Comparison of ENCODE assay signal across 20 cellular contexts in the genomic region with DNA sequence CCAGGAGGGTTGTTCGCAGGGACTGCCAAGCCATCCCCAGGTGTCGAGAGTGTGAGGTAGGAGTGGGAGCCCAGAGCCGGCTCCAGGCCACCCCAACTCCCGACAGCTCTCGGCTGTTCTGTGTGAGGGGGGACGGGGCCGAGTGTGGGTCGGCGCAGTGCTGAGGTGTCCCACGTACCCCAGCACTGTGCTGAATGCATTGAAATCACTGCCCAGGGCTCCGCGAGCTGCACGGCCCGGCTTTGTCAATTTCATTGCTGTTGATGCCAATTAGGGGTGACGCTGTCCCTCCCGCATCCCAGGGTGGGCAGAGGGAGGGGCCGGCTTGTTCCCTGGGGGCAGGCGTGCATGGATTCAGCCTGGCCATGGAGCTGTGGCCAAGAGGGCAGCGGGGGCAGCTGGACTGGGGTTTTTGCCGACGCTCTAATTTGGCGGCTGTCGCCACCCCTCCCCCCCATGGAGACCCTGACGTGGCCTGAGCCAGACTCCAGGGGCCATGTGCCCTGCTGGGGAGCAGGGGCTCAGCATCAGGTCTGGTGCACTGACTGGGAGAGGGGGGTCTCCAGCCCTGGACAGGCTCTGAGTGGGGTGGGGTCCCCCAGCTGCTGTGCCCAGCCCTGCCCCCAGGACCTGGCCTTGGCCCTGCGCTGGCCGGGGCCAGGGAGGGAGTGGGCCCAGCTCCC. TPM values are rescaled to one million over a fixed set of nuclear protein-coding genes. Genes with fewer than 3 reads are reported as not detected.
A peak's percentile ranks its signal among the peaks of the same experiment; 100 is the strongest.
DNase-seq lines count a peak whose midpoint lies in the region; ATAC-seq and TF ChIP-seq lines count a peak whose summit lies in the region.
"Had no signal": no experiment of that assay in that cellular context is flagged by ENCODE, and none has a peak within 500 bp of the region (broad histone marks: within the 10 kb centered on the region; RNA-seq: fewer than 3 reads in every experiment).

No MANE protein-coding gene starts in this region.

- POLR2A ChIA-PET in HCT116 (lab: Charles Lee) (no interaction called here), WTC11 (lab: Charles Lee) (no interaction called here)

- no peaks in the 10 kb centered on the region for H3K9me3 Mint-ChIP-seq in WTC11
- H3K9me3 Mint-ChIP-seq: CD8-positive, alpha-beta T cell; HFFc6 had no signal

- CTCF ChIA-PET in HCT116 (lab: Charles Lee), result no interaction called here
- CTCF ChIA-PET in WTC11 (lab: Charles Lee), result interaction anchor here (3.0 kb wide), 1 partner anchor 12 kb away, joined by 16 read pairs; no protein-coding TSS in a partner anchor

- H2AK5ac ChIP-seq in trophoblast cell (ENCODE audit: low read length), result peak overlapping the region; percentile 44

- no peak for TF ChIP-seq POLR2A in HCT116 (IDR thresholded peaks at IDR 0.05; ENCODE audit: borderline replicate concordance, extremely low read depth, insufficient read depth, insufficient read length)

- DNase-seq in HCT116 (ENCODE audit: low read depth, low spot score) (no peak), WTC11 (ENCODE audit: low spot score) (no peak), trophoblast cell (no peak), MG63 (no peak), AG20443 (ENCODE audit: low spot score) (no peak)
- DNase-seq: CD8-positive, alpha-beta T cell; DMS 273 treated with DMSO at 0.1 percent for 48 hours; DMS79; EL; GDM1; GM23248; HFFc6; KBM-7; NCI-H2029; NCI-H446; NCI-H524 treated with DMSO at 0.1 percent for 48 hours; NCI-H774 had no signal

- no peaks in the 10 kb centered on the region for H3K36me3 Mint-ChIP-seq in WTC11
- H3K36me3 Mint-ChIP-seq: CD8-positive, alpha-beta T cell had no signal

- H3K79me2 ChIP-seq in HCT116 (ENCODE audit: insufficient read depth, low read length), result no peaks in the 10 kb centered on the region
- peaks cover 8% of the 10 kb centered on the region for H3K79me2 ChIP-seq in trophoblast cell (ENCODE audit: control insufficient read depth, insufficient read depth, low read length, poor library complexity)

- no peak overlapping the region for H3K4me2 ChIP-seq in HCT116 (ENCODE audit: low read length)
- no peak overlapping the region for H3K4me2 ChIP-seq in trophoblast cell (ENCODE audit: low read length)
- H3K4me2 ChIP-seq: A549 had no signal

- H3K27ac ChIP-seq in HCT116 (ENCODE audit: low read depth, low read length) (peak overlapping the region; percentile 5; the same call in 1 of the 2 replicates), trophoblast cell (ENCODE audit: low read depth, low read length) (no peak overlapping the region)
- H3K27ac ChIP-seq: C4-2B, GM23248 had no signal

- no peaks in the 10 kb centered on the region for H3K9me2 ChIP-seq in HCT116 (ENCODE audit: insufficient read depth)

- H3K9me3 ChIP-seq in HCT116 (ENCODE audit: control insufficient read depth in 1 of 2, insufficient read depth in 1 of 2, low read depth in 1 of 2, low read length in 2 of 2) (no peaks in the 10 kb centered on the region), trophoblast cell (ENCODE audit: insufficient read depth, low read depth, low read length) (peaks cover 5% of the 10 kb centered on the region), MG63 (no peaks in the 10 kb centered on the region)
- H3K9me3 ChIP-seq: A549 had no signal

- 0 out of 2 replicates have a peak overlapping the region, but pooled peaks have one; percentile 27 for H3K27ac Mint-ChIP-seq in WTC11
- H3K27ac Mint-ChIP-seq: CD8-positive, alpha-beta T cell; HFFc6 had no signal

- H3K79me1 ChIP-seq in trophoblast cell (ENCODE audit: low read length), result peaks cover 31% of the 10 kb centered on the region

- no peaks in the 10 kb centered on the region for H4K20me1 ChIP-seq in HCT116 (ENCODE audit: insufficient read depth)

- WGBS in trophoblast cell (ENCODE audit: extremely low coverage, insufficient coverage, insufficient read length), result no CpG with 5 or more reads among the region's 26 CpGs

- TF ChIP-seq RAD21 in HCT116 (IDR thresholded peaks at IDR 0.05; ENCODE audit: low read depth), result no peak

- H3K18ac ChIP-seq in trophoblast cell (ENCODE audit: low read length), result peak overlapping the region; percentile 25

- H2BK120ac ChIP-seq in trophoblast cell (ENCODE audit: insufficient read depth, low read length, poor library complexity), result no peak overlapping the region

- RAD21 ChIA-PET in HCT116 (lab: Charles Lee; ENCODE audit: low non-redundant PET in 1 of 2, low total read pairs in 2 of 2, uncharacterized antibody in 2 of 2, unreplicated experiment in 2 of 2), result no interaction called here

- TF ChIP-seq CTCF in HCT116 (IDR thresholded peaks at IDR 0.05 in 2 of 3, conservative IDR thresholded peaks at IDR 0.05 in 1 of 3; ENCODE audit: borderline replicate concordance in 1 of 3, insufficient read depth in 1 of 3, low read depth in 2 of 3, low read length in 2 of 3) (no peak), WTC11 (IDR thresholded peaks at IDR 0.05) (no peak)

- H3K4me3 ChIP-seq in HCT116 (replicated peaks in 1 of 2; ENCODE audit: low read depth in 1 of 2, low read length in 2 of 2), result no peak overlapping the region
- no peak overlapping the region for H3K4me3 ChIP-seq in trophoblast cell (ENCODE audit: low read depth, low read length)
- no peak overlapping the region for H3K4me3 ChIP-seq in MG63
- H3K4me3 ChIP-seq: A549, GM23248 had no signal

- peak overlapping the region; percentile 14 for H4K91ac ChIP-seq in trophoblast cell (ENCODE audit: low read depth, low read length)

- H2BK12ac ChIP-seq in trophoblast cell (ENCODE audit: low read length), result peak overlapping the region; percentile 5

- H2AFZ ChIP-seq in HCT116 (ENCODE audit: low read depth, low read length, poor library complexity, severe bottlenecking) (no peak overlapping the region), trophoblast cell (ENCODE audit: insufficient read depth, low read length, poor library complexity) (no peak overlapping the region)
- H2AFZ ChIP-seq: GM23248 had no signal

- no peaks in the 10 kb centered on the region for H3K4me1 Mint-ChIP-seq in WTC11

- ATAC-seq in HCT116 (no peak), WTC11 (no peak), GM21360 (IDR thresholded peaks at IDR 0.05; ENCODE audit: unreplicated experiment) (no peak)
- ATAC-seq: A549; CD8-positive, alpha-beta T cell had no signal

- H3K9ac ChIP-seq in HCT116 (ENCODE audit: low read length), result no peak overlapping the region
- no peak overlapping the region for H3K9ac ChIP-seq in trophoblast cell (ENCODE audit: low read length)
- H3K9ac ChIP-seq: GM23248 had no signal

- peaks cover 15 to 22% of the 10 kb centered on the region in 2 experiments for H3K4me1 ChIP-seq in HCT116 (ENCODE audit: control insufficient read depth in 1 of 2, insufficient read depth in 2 of 2, low read length in 2 of 2)
- H3K4me1 ChIP-seq in trophoblast cell (ENCODE audit: control insufficient read depth in 1 of 2, insufficient read depth in 2 of 2, low read length in 2 of 2), result peaks cover 34 to 43% of the 10 kb centered on the region in 2 experiments

- intact Hi-C loops in HCT116 (cut with micrococcal nuclease), result no loop called here

- H3K36me3 ChIP-seq in HCT116 (ENCODE audit: control insufficient read depth in 1 of 2, insufficient read depth in 2 of 2, low read length in 2 of 2), result no peaks in the 10 kb centered on the region
- H3K36me3 ChIP-seq in trophoblast cell (ENCODE audit: control insufficient read depth in 1 of 2, insufficient read depth in 2 of 2, low read length in 2 of 2), result peaks cover 3 to 9% of the 10 kb centered on the region in 2 experiments
- peaks cover 8% of the 10 kb centered on the region for H3K36me3 ChIP-seq in MG63

- no peak overlapping the region for H2BK5ac ChIP-seq in trophoblast cell (ENCODE audit: low read depth, low read length, poor library complexity)

- no peak overlapping the region for H3K4ac ChIP-seq in trophoblast cell (ENCODE audit: low read depth, low read length)

- H3K27me3 ChIP-seq in HCT116 (ENCODE audit: insufficient read depth, low read length) (no peaks in the 10 kb centered on the region), trophoblast cell (ENCODE audit: insufficient read depth, low read length) (no peaks in the 10 kb centered on the region), MG63 (no peaks in the 10 kb centered on the region)

- no peaks in the 10 kb centered on the region for H3K27me3 Mint-ChIP-seq in WTC11 (ENCODE audit: low read depth)

- H4K12ac ChIP-seq in trophoblast cell (ENCODE audit: low read depth, low read length), result no peak overlapping the region

- H3K14ac ChIP-seq in trophoblast cell (ENCODE audit: low read length), result no peak overlapping the region

- H4K8ac ChIP-seq in trophoblast cell (ENCODE audit: low read depth, low read length), result no peak overlapping the region

- BruUV-seq in HCT116 (replicated peaks; lab: Mats Ljungman, UMichigan), result no TSS peak

- no peak overlapping the region for H3K4me3 Mint-ChIP-seq in WTC11
- H3K4me3 Mint-ChIP-seq: CD8-positive, alpha-beta T cell; HFFc6 had no signal

- no peak overlapping the region for H3K23ac ChIP-seq in trophoblast cell (ENCODE audit: low read length)

TF ChIP-seq in HCT116, 20 proteins besides CTCF, POLR2A, EP300 and RAD21 (continues in another document):
- no peak for TF ChIP-seq ZFX (IDR thresholded peaks at IDR 0.05)
- TF ChIP-seq POLR2AphosphoS5 (IDR thresholded peaks at IDR 0.05; ENCODE audit: low read depth, low read length), result no peak

RNA-seq across cellular contexts. Expression of a gene that starts 14.3 kb away (rescaled TPM):
- total RNA-seq in HCT116 (2021; ENCODE audit: unreplicated experiment), result 184 TPM
- polyA plus RNA-seq in HCT116 (2012), result 149 and 157 TPM in 2 replicates
- total RNA-seq in WTC11 (2021), result 107 to 121 TPM (median 110 TPM) in 3 replicates
- polyA plus RNA-seq in trophoblast cell (2013), result 38.1 and 38.7 TPM in 2 replicates
- 106 and 181 TPM in 2 replicates for total RNA-seq in MG63 (2014; rRNA removed; shearing (Covaris generic); ENCODE audit: low replicate concordance)

RNA-seq across cellular contexts. Expression of a gene that starts 14.7 kb away (rescaled TPM):
- 40.1 TPM for total RNA-seq in HCT116 (2021; ENCODE audit: unreplicated experiment)
- polyA plus RNA-seq in HCT116 (2012), result 17.3 and 17.4 TPM in 2 replicates
- total RNA-seq in WTC11 (2021), result 30.5 to 38.1 TPM (median 32.5 TPM) in 3 replicates
- polyA plus RNA-seq in trophoblast cell (2013), result 7.2 and 7.3 TPM in 2 replicates
- 31.7 and 33.0 TPM in 2 replicates for total RNA-seq in MG63 (2014; rRNA removed; shearing (Covaris generic); ENCODE audit: low replicate concordance)

RNA-seq across cellular contexts. Expression of a gene that starts 23.1 kb away (rescaled TPM):
- 120 TPM for total RNA-seq in HCT116 (2021; ENCODE audit: unreplicated experiment)
- polyA plus RNA-seq in HCT116 (2012), result 114 and 123 TPM in 2 replicates
- 135 to 163 TPM (median 138 TPM) in 3 replicates for total RNA-seq in WTC11 (2021)
- polyA plus RNA-seq in trophoblast cell (2013), result 24.0 and 25.6 TPM in 2 replicates
- 18.2 and 18.4 TPM in 2 replicates for total RNA-seq in MG63 (2014; rRNA removed; shearing (Covaris generic); ENCODE audit: low replicate concordance)

RNA-seq across cellular contexts. Expression of a gene that starts 29.1 kb away (rescaled TPM):
- total RNA-seq in HCT116 (2021; ENCODE audit: unreplicated experiment), result 306 TPM
- polyA plus RNA-seq in HCT116 (2012), result 324 and 351 TPM in 2 replicates
- total RNA-seq in WTC11 (2021), result 114 to 130 TPM (median 120 TPM) in 3 replicates
- polyA plus RNA-seq in trophoblast cell (2013), result 47.4 and 49.9 TPM in 2 replicates
- 44.0 and 73.1 TPM in 2 replicates for total RNA-seq in MG63 (2014; rRNA removed; shearing (Covaris generic); ENCODE audit: low replicate concordance)

RNA-seq across cellular contexts. Expression of a gene that starts 31.0 kb away (rescaled TPM):
- total RNA-seq in HCT116 (2021; ENCODE audit: unreplicated experiment), result 51.0 TPM
- polyA plus RNA-seq in HCT116 (2012), result 36.7 and 38.7 TPM in 2 replicates
- total RNA-seq in WTC11 (2021), result 60.4 to 71.9 TPM (median 67.8 TPM) in 3 replicates
- polyA plus RNA-seq in trophoblast cell (2013), result 12.8 and 13.1 TPM in 2 replicates
- total RNA-seq in MG63 (2014; rRNA removed; shearing (Covaris generic); ENCODE audit: low replicate concordance), result 43.5 and 78.0 TPM in 2 replicates
